In genomic region chr20:54173653-54174451, GRCh38 we compare ENCODE assay signal across 8 cellular contexts. TPM values are rescaled to one million over a fixed set of nuclear protein-coding genes. Genes with fewer than 3 reads are reported as not detected.
A peak's percentile ranks its signal among the peaks of the same experiment; 100 is the strongest.
DNase-seq lines count a peak whose midpoint lies in the region; ATAC-seq and TF ChIP-seq lines count a peak whose summit lies in the region.

TSS of gene CYP24A1 (minus strand) at chr20:54173986. CDS start at chr20:54173579, 407 bp downstream.

- intact Hi-C loops in CD4-positive, alpha-beta T cell (cut with DNase I, micrococcal nuclease): no loop called here
- intact Hi-C loops in natural killer cell (cut with micrococcal nuclease): no loop called here

- peak within 1 kb of the TSS; percentile 17 for H3K4me3 ChIP-seq in choroid plexus epithelial cell (ENCODE audit: low read depth, low read length)

- H3K27me3 ChIP-seq in CD4-positive, alpha-beta T cell (ENCODE audit: control insufficient read depth, insufficient read depth, low read length): peaks cover 80% of the 10 kb centered on the region

- H3K27me3 Mint-ChIP-seq in CD4-positive, alpha-beta T cell: peaks cover 86% of the 10 kb centered on the region
- peaks cover 63 to 83% of the 10 kb centered on the region in 2 donors for H3K27me3 Mint-ChIP-seq in natural killer cell (ENCODE audit: low read depth in 2 of 2)

- peak within 1 kb of the TSS; percentile 46 for H3K4me3 Mint-ChIP-seq in CD4-positive, alpha-beta T cell
- H3K4me3 Mint-ChIP-seq in natural killer cell: peak within 1 kb of the TSS; percentile 50

- H3K36me3 Mint-ChIP-seq in CD4-positive, alpha-beta T cell (ENCODE audit: low read depth): no peaks in the 10 kb centered on the region
- H3K36me3 Mint-ChIP-seq in natural killer cell: no peaks in the 10 kb centered on the region

- H3K9me3 ChIP-seq in CD4-positive, alpha-beta T cell (ENCODE audit: control insufficient read depth, low read length): no peaks in the 10 kb centered on the region

- POLR2A ChIA-PET in CD4-positive, alpha-beta T cell (lab: Charles Lee): no interaction called here

- DNase-seq in CD4-positive, alpha-beta T cell: no peak
- DNase-seq in HuH-7.5 (ENCODE audit: low spot score) (peak; percentile 89), choroid plexus epithelial cell (ENCODE audit: low read depth) (no peak), natural killer cell (no peak), SW 1271 (lab: John Stamatoyannopoulos, UW) (no peak), SHP77 treated with DMSO at 0.1 percent for 48 hours (lab: John Stamatoyannopoulos, UW) (no peak), occipital lobe (lab: John Stamatoyannopoulos, UW) (no peak)

- CTCF ChIA-PET in CD4-positive, alpha-beta T cell (lab: Charles Lee): no interaction called here

- H3K9me3 Mint-ChIP-seq in CD4-positive, alpha-beta T cell: no peaks in the 10 kb centered on the region
- H3K9me3 Mint-ChIP-seq in natural killer cell: no peaks in the 10 kb centered on the region

- no peak within 1 kb of the TSS for H3K27ac Mint-ChIP-seq in CD4-positive, alpha-beta T cell
- no peak within 1 kb of the TSS for H3K27ac Mint-ChIP-seq in natural killer cell

- H3K4me1 Mint-ChIP-seq in CD4-positive, alpha-beta T cell (ENCODE audit: low read depth): peaks cover 15% of the 10 kb centered on the region
- peaks cover 4 to 13% of the 10 kb centered on the region in 2 donors for H3K4me1 Mint-ChIP-seq in natural killer cell

- no peak for ATAC-seq in CD4-positive, alpha-beta T cell (ENCODE audit: poor library complexity)
- ATAC-seq in natural killer cell (no peak), GM18861 (IDR thresholded peaks at IDR 0.05; ENCODE audit: unreplicated experiment) (no peak)

- no peak within 1 kb of the TSS for H3K27ac ChIP-seq in CD4-positive, alpha-beta T cell (ENCODE audit: low read depth, low read length)

- no peak for TF ChIP-seq CTCF in CD4-positive, alpha-beta T cell (IDR thresholded peaks at IDR 0.05)
- TF ChIP-seq CTCF in choroid plexus epithelial cell (conservative IDR thresholded peaks at IDR 0.05; ENCODE audit: low read depth, low read length) (no peak), natural killer cell (IDR thresholded peaks at IDR 0.05) (no peak)

RNA-seq across cellular contexts. Expression of gene CYP24A1, which starts in this region (rescaled TPM):
- 1 to 10 TPM in 1 of 2 experiments, under 1 TPM in 1; 0.56 to 1.0 TPM for total RNA-seq in CD4-positive, alpha-beta T cell
- total RNA-seq in natural killer cell: under 1 TPM in 1 of 3 donors, not detected in 2; 0.12 TPM
- not detected for total RNA-seq in occipital lobe
